Comparison of ENCODE assay signal across 8 cellular contexts in genomic region chr2:45699032-45699658, GRCh38. TPM values are rescaled to one million over a fixed set of nuclear protein-coding genes. Genes with fewer than 3 reads are reported as not detected.
DNase-seq lines count a peak whose midpoint lies in the region; ATAC-seq and FAIRE-seq lines count a peak whose summit lies in the region.

No MANE protein-coding gene starts in this region.

- in situ Hi-C loops in G401 (cut with HindIII; ENCODE audit: low sequenced_read_pairs), result no loop called here

- peak; percentile 47 for ATAC-seq in GM21723 (IDR thresholded peaks at IDR 0.05; ENCODE audit: unreplicated experiment)
- ATAC-seq in memory B cell (ENCODE audit: low read depth), result no peak

- no peaks in the 10 kb centered on the region for H3K9me3 Mint-ChIP-seq in memory B cell

- H3K4me3 Mint-ChIP-seq in memory B cell, result peak overlapping the region; percentile 18

- peak; percentile 89 for FAIRE-seq in RCC 7860 (lab: Jason Lieb, UNC)

- peak overlapping the region; percentile 82 for H3K27ac Mint-ChIP-seq in memory B cell

- peaks cover 12% of the 10 kb centered on the region for H3K36me3 Mint-ChIP-seq in memory B cell

- DNase-seq in GM03348 (ENCODE audit: low spot score), result peak; percentile 70
- DNase-seq in RCC 7860 (ENCODE audit: low spot score), result peak; percentile 79
- DNase-seq in memory B cell (ENCODE audit: low spot score in 2 of 2), result no peak
- no peak for DNase-seq in DMS79 treated with DMSO at 0.1 percent for 48 hours (lab: John Stamatoyannopoulos, UW)
- DNase-seq in G401 (ENCODE audit: low spot score), result no peak
- DNase-seq in DMS114 treated with DMSO at 0.1 percent for 48 hours (lab: John Stamatoyannopoulos, UW; ENCODE audit: unreplicated experiment), result no peak
- no peak for DNase-seq in CD1c-positive myeloid dendritic cell (ENCODE audit: extremely low spot score)

- H3K4me1 Mint-ChIP-seq in memory B cell, result peaks cover 41% of the 10 kb centered on the region

- H3K27me3 Mint-ChIP-seq in memory B cell, result no peaks in the 10 kb centered on the region

RNA-seq across cellular contexts. Expression of gene PRKCE, which starts 47.7 kb away (rescaled TPM):
- 3.9 TPM in 2 replicates for total RNA-seq in G401 (2014; rRNA removed; shearing (Covaris generic))

Comparison
In these comparisons a context has a peak if more than half of its experiments do, and no peak if none do; other contexts are left out.
1. DNase-seq: peak in GM03348 (single experiment) and RCC 7860 (single experiment); none in memory B cell (0 of 2), DMS79 treated with DMSO at 0.1 percent for 48 hours (single experiment), G401 (single experiment), DMS114 treated with DMSO at 0.1 percent for 48 hours (single experiment) and CD1c-positive myeloid dendritic cell (single experiment).